ENCODE assay signal across 1 cellular context in genomic region chr10:11175823-11176243, GRCh38.
TF ChIP-seq lines count a peak whose summit lies in the region.

No MANE protein-coding gene starts in this region.

TF ChIP-seq in GM12878, 131 proteins besides CTCF, POLR2A, EP300 and RAD21 (continued from another document):
- TF ChIP-seq BCLAF1 (IDR thresholded peaks at IDR 0.05) (no peak), STAT3 (IDR thresholded peaks at IDR 0.05; ENCODE audit: low read depth, low read length) (0 out of 2 replicates have a peak, but pooled peaks have one; percentile 67), ATF7 (IDR thresholded peaks at IDR 0.05; ENCODE audit: low read depth) (peak; percentile 84), WRNIP1 (IDR thresholded peaks at IDR 0.05; ENCODE audit: borderline replicate concordance, low read depth, low read length) (no peak; the same call in 1 of the 2 replicates), ZNF217 (IDR thresholded peaks at IDR 0.05) (0 out of 2 replicates have a peak, but pooled peaks have one; percentile 43), SUPT20H (IDR thresholded peaks at IDR 0.05; ENCODE audit: borderline replicate concordance, control insufficient read depth, low read depth, low read length) (no peak), REST (IDR thresholded peaks at IDR 0.05; ENCODE audit: low read depth, low read length) (no peak), NFYA (IDR thresholded peaks at IDR 0.05; ENCODE audit: borderline replicate concordance, low read depth, low read length) (no peak), ZBTB4 (CRISPR knock-in tag; IDR thresholded peaks at IDR 0.05) (no peak), ZBED1 (IDR thresholded peaks at IDR 0.05; ENCODE audit: borderline replicate concordance) (peak; percentile 23; the same call in 1 of the 2 replicates), ETV6 (conservative IDR thresholded peaks at IDR 0.05 in 1 of 2, IDR thresholded peaks at IDR 0.05 in 1 of 2; ENCODE audit: borderline replicate concordance in 1 of 2, low read depth in 1 of 2) (peak in 1 of 2 experiments; percentile 69; a peak in 2 of 4 replicates), RBBP5 (conservative IDR thresholded peaks at IDR 0.05) (no peak), TAF1 (IDR thresholded peaks at IDR 0.05; ENCODE audit: borderline replicate concordance, low read depth, low read length) (peak; percentile 50; the same call in 1 of the 2 replicates), CHD1 (IDR thresholded peaks at IDR 0.05; ENCODE audit: low read depth, low read length) (no peak), SIN3A (IDR thresholded peaks at IDR 0.05; ENCODE audit: low read depth, low read length) (peak; percentile 82), YBX1 (IDR thresholded peaks at IDR 0.05) (no peak), USF2 (IDR thresholded peaks at IDR 0.05; ENCODE audit: borderline replicate concordance, low read depth, low read length) (peak; percentile 70; the same call in 1 of the 2 replicates), NFIC (IDR thresholded peaks at IDR 0.05; ENCODE audit: low read depth, low read length) (no peak)
TF ChIP-seq in GM12878: peak in this region for 48.
